ENCODE assay signal across 27 cellular contexts in the genomic region with DNA sequence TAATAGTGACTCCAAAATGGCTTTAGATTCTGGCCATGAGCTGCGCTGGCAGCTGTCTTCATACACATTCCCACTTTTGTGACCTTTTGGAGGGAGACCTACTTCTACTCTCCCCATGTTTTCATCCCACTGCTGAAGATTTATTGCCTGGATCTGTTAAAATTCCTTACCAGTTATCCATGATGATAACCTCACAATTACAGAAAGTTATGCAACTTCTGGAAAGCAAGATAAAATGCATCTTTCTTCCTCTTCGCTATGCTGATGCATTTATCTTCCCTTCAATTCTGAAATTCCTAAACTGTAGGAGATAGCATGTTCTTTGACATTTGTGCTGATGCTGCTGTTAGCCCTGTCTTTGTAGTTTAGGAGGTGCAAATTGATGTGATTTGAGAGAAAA.
"Had no signal": no experiment of that assay in that cellular context is flagged by ENCODE, and none has a peak within 500 bp of the region (broad histone marks: within the 10 kb centered on the region; RNA-seq: fewer than 3 reads in every experiment).

No MANE protein-coding gene starts in this region.

- H3K27me3 ChIP-seq: neutrophil, ovary, right lobe of liver, sigmoid colon, stomach, thyroid gland, tibial nerve, upper lobe of left lung had no signal

- H3K36me3 ChIP-seq: neutrophil, ovary, right lobe of liver, sigmoid colon, stomach, thoracic aorta, thyroid gland, tibial nerve, upper lobe of left lung had no signal

- FAIRE-seq: small intestine, urothelium cell line had no signal

- DNase-seq: naive thymus-derived CD8-positive, alpha-beta T cell; nephron progenitor cell; nucleus accumbens; ovary; posterior cingulate gyrus; psoas muscle; right cardiac atrium; right lobe of liver; sigmoid colon; small intestine; stimulated activated CD4-positive, alpha-beta T cell treated with anti-CD3 and anti-CD28 coated beads, Interleukin-15, amount 100 ng/mL, for 24 hours; stimulated activated CD4-positive, alpha-beta T cell treated with anti-CD3 and anti-CD28 coated beads, Interleukin-2, amount 100 ng/mL, for 24 hours; stimulated activated CD4-positive, alpha-beta T cell treated with anti-CD3 and anti-CD28 coated beads, Interleukin-2, amount 100 ng/mL, for 48 hours; stimulated activated CD4-positive, alpha-beta T cell treated with anti-CD3 and anti-CD28 coated beads, Interleukin-4, amount 100 ng/mL, for 24 hours; stimulated activated naive B cell treated with anti-CD40 and anti-IgM and Interleukin-4, amounts not matched to agents 10 μg/mL and 1 μg/mL and 100 μg/mL, for 72 hours; stimulated activated naive CD4-positive, alpha-beta T cell treated with Interleukin-2 at 50 U/mL for 16 hours; stomach; thyroid gland; trophoblast cell; upper lobe of left lung had no signal

- H3K4me3 ChIP-seq: ovary, psoas muscle, right lobe of liver, sigmoid colon, stomach, thoracic aorta, thyroid gland, tibial nerve, upper lobe of left lung had no signal

- H3K9me3 ChIP-seq: neutrophil, ovary, psoas muscle, right lobe of liver, sigmoid colon, stomach, thoracic aorta, thyroid gland, tibial nerve, upper lobe of left lung had no signal

- H3K9ac ChIP-seq: parathyroid adenoma had no signal

- H3K27ac ChIP-seq: neutrophil, ovary, parathyroid adenoma, psoas muscle, right lobe of liver, sigmoid colon, stomach, thoracic aorta, thyroid gland, tibial nerve, upper lobe of left lung had no signal

- ATAC-seq: naive thymus-derived CD8-positive, alpha-beta T cell; natural killer cell treated with Interleukin-12 subunit alpha and Interleukin-12 subunit beta and Interleukin-15 and Interleukin-18, amount 100 ng/mL, for 72 hours; psoas muscle; right cardiac atrium; right lobe of liver; stimulated activated effector memory CD8-positive, alpha-beta T cell treated with anti-CD3 and anti-CD28 coated beads, Interleukin-12 subunit alpha, Interleukin-12 subunit beta, amount 100 ng/mL, for 72 hours; stimulated activated naive B cell treated with anti-CD40 and anti-IgM and Interleukin-4, amounts not matched to agents 10 μg/mL and 1 μg/mL and 100 μg/mL, for 72 hours had no signal

- H3K4me1 ChIP-seq: parathyroid adenoma, psoas muscle, right lobe of liver, sigmoid colon, stomach, thyroid gland, tibial nerve, upper lobe of left lung had no signal

- H2AFZ ChIP-seq: parathyroid adenoma had no signal

- H3K79me2 ChIP-seq: parathyroid adenoma had no signal
